ENCODE assay signal across 8 cellular contexts in the genomic region with DNA sequence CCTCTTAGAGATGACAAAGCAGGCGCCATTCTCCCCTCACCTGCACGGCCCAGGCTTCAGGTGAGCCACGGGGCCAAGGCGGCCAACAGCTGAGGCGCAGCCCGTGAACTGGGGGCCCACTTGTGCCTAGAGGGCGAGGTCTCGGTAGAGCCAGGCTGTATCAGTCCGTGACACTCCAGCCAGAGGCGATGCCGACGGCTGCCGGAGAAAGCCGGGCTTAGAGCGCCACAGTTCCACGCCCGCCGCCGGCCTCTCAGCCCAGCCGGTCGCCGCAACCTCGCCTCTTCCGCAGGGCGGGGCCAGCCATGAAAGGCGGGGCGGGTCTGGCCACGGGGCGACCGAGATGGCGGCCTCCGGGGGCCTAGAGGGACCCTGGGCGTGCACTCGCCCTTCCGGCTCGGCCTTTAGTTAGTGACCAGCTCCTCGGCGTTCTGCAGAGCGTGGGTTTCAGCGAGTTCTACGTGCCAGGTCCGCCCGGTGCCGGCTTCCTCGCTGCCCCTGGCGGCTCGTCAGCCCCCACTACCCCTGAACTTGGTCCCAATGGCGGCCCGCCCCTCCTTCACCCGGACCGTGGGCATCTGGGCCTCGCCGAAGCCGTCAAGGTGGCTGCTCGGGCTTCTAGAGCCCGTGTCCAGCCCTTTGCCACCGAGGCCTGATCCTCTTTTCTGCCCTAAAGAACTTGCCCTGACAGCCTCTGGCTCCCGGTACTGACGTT. TPM values are rescaled to one million over a fixed set of nuclear protein-coding genes. Genes with fewer than 3 reads are reported as not detected.
A peak's percentile ranks its signal among the peaks of the same experiment; 100 is the strongest.
DNase-seq lines count a peak whose midpoint lies in the region; ATAC-seq and TF ChIP-seq lines count a peak whose summit lies in the region.

A gene (plus strand): TSS at position 390 of the 715 bp plus-strand sequence. CDS start 881 bp downstream, outside the sequence.

- H3K27ac Mint-ChIP-seq in activated CD4-positive, alpha-beta T cell treated with anti-CD3 and anti-CD28 coated beads, Interleukin-2, amount 10 ng/mL, durations not matched to agents 24 days and 14 days = peak within 1 kb of the TSS; percentile 93

- DNase-seq in Ammon's horn (ENCODE audit: low spot score) = peak; percentile 91
- peak; percentile 33 for DNase-seq in NCI-H510A treated with DMSO at 0.1 percent for 48 hours (lab: John Stamatoyannopoulos, UW)
- DNase-seq in activated CD4-positive, alpha-beta T cell treated with anti-CD3 and anti-CD28 coated beads, Interleukin-2, amount 10 ng/mL, durations not matched to agents 24 days and 14 days = peak; percentile 97
- peak; percentile 93 for DNase-seq in coronary artery (ENCODE audit: low spot score)
- DNase-seq in left lobe of liver (ENCODE audit: low spot score) = peak; percentile 93
- DNase-seq in stimulated activated CD4-positive, alpha-beta T cell treated with anti-CD3 and anti-CD28 coated beads, Interleukin-2, amount 100 ng/mL, for 4 hours (ENCODE audit: low read depth) = peak; percentile 70

- peaks cover 39% of the 10 kb centered on the region for H3K36me3 Mint-ChIP-seq in activated CD4-positive, alpha-beta T cell treated with anti-CD3 and anti-CD28 coated beads, Interleukin-2, amount 10 ng/mL, durations not matched to agents 24 days and 14 days (ENCODE audit: low read depth)

- no peaks in the 10 kb centered on the region for H3K27me3 Mint-ChIP-seq in activated CD4-positive, alpha-beta T cell treated with anti-CD3 and anti-CD28 coated beads, Interleukin-2, amount 10 ng/mL, durations not matched to agents 24 days and 14 days

- ATAC-seq in HG03175 (IDR thresholded peaks at IDR 0.05; ENCODE audit: unreplicated experiment) (peak; percentile 98), left lobe of liver (peak; percentile 99)

- peaks cover 7% of the 10 kb centered on the region for H3K9me3 Mint-ChIP-seq in activated CD4-positive, alpha-beta T cell treated with anti-CD3 and anti-CD28 coated beads, Interleukin-2, amount 10 ng/mL, durations not matched to agents 24 days and 14 days

- in situ Hi-C loops in GM18951 (cut with MboI; ENCODE audit: low sequenced_read_pairs, unreplicated experiment) = no loop called here

- intact Hi-C loops in activated CD4-positive, alpha-beta T cell treated with anti-CD3 and anti-CD28 coated beads, Interleukin-2, amount 10 ng/mL, durations not matched to agents 24 days and 14 days (cut with micrococcal nuclease) = loop anchor here (1.0 to 5.0 kb wide), 7 partner anchors 20 to 678 kb away; a partner anchor contains a TSS

- H3K27ac ChIP-seq in coronary artery = peak within 1 kb of the TSS; percentile 81 to 89

- TF ChIP-seq CTCF in coronary artery (IDR thresholded peaks at IDR 0.05) = no peak

- H3K4me1 Mint-ChIP-seq in activated CD4-positive, alpha-beta T cell treated with anti-CD3 and anti-CD28 coated beads, Interleukin-2, amount 10 ng/mL, durations not matched to agents 24 days and 14 days = peaks cover 20% of the 10 kb centered on the region

- H3K4me3 ChIP-seq in coronary artery = peak within 1 kb of the TSS; percentile 86

- peak; percentile 97 for TF ChIP-seq POLR2A in GM18951 (IDR thresholded peaks at IDR 0.05; ENCODE audit: extremely low read depth, insufficient read depth, insufficient read length)

- peak within 1 kb of the TSS; percentile 92 for H3K4me3 Mint-ChIP-seq in activated CD4-positive, alpha-beta T cell treated with anti-CD3 and anti-CD28 coated beads, Interleukin-2, amount 10 ng/mL, durations not matched to agents 24 days and 14 days

RNA-seq across cellular contexts. Expression of the gene that starts here (rescaled TPM):
- 18.6 and 19.2 TPM in 2 replicates for total RNA-seq in activated CD4-positive, alpha-beta T cell treated with anti-CD3 and anti-CD28 coated beads, Interleukin-2, amount 10 ng/mL, durations not matched to agents 24 days and 14 days
- 8.1 TPM for total RNA-seq in left lobe of liver

Comparison
In these comparisons a context has a peak if more than half of its experiments do, and no peak if none do; other contexts are left out.
1. Peak in every context shown above with its lines: DNase-seq, ATAC-seq, H3K4me3 ChIP-seq and H3K27ac ChIP-seq.
2. DNase-seq: peak in every context shown above with its lines; median percentile 97 in activated CD4-positive, alpha-beta T cell treated with anti-CD3 and anti-CD28 coated beads, Interleukin-2, amount 10 ng/mL, durations not matched to agents 24 days and 14 days; 93 in coronary artery; 93 in left lobe of liver; 91 in Ammon's horn; 70 in stimulated activated CD4-positive, alpha-beta T cell treated with anti-CD3 and anti-CD28 coated beads, Interleukin-2, amount 100 ng/mL, for 4 hours; 33 in NCI-H510A treated with DMSO at 0.1 percent for 48 hours.